ENCODE assay signal across 10 cellular contexts in the genomic region with DNA sequence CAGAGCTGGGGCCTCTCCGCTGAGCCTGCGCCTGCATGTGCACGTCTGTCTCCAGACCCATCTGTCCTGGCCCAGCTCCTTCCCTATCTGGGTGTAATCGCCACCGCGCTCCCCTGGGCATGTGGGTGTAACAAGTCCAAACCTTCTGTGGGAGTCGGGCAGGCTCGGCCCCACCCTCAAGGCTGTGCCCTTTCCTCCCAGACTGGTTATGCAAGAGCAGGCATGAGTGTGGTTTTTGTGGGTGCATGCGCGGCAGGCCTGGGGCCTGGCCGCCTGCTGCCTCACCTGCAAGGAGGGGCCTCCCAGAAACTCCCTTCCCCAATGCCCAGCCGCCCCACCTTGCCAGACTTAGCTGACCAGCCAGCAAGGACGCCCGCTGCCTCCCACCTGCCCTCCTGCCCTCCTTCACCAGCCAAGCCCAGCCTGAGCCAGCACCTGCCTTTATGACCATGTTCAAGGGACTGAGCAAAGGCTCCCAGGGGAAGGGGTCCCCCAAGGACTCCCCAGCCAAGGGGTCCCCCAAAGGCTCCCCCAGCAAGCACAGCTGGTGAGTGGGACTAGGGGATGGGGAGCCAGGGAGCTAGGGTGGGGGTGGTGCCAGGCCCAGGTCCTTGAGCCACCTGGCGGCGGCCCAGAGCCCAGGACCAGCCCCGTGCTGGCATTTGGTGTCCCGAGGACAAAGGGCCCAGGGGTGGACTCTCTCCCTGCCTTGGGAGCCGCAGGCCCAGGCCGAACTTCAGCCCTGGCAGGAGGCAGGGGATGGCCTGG. TPM values are rescaled to one million over a fixed set of nuclear protein-coding genes. Genes with fewer than 3 reads are reported as not detected.
DNase-seq lines count a peak whose midpoint lies in the region; ATAC-seq, FAIRE-seq and TF ChIP-seq lines count a peak whose summit lies in the region.
"Had no signal": no experiment of that assay in that cellular context is flagged by ENCODE, and none has a peak within 500 bp of the region (broad histone marks: within the 10 kb centered on the region; RNA-seq: fewer than 3 reads in every experiment).

A gene (plus strand): TSS at position 342 of the 768 bp plus-strand sequence. CDS start 3,160 bp downstream, outside the sequence.

- no peaks in the 10 kb centered on the region for H3K36me3 Mint-ChIP-seq in GM23338 (ENCODE audit: low read depth)
- no peaks in the 10 kb centered on the region for H3K36me3 Mint-ChIP-seq in activated CD4-positive, alpha-beta T cell treated with anti-CD3 and anti-CD28 coated beads, Interleukin-2, amount 10 ng/mL, durations not matched to agents 7 days and 5 days (ENCODE audit: low read depth)
- H3K36me3 Mint-ChIP-seq: activated naive CD4-positive, alpha-beta T cell treated with anti-CD3 and anti-CD28 coated beads, Interleukin-2, amount 50 U/mL, for 72 hours had no signal

- H3K4me3 ChIP-seq in DND-41 (ENCODE audit: low read depth in 1 of 2, low read length in 2 of 2) (no peak within 1 kb of the TSS), esophagus squamous epithelium (peak within 1 kb of the TSS; percentile 45 to 55 (median 54)), pancreas (no peak within 1 kb of the TSS), GM23338 (no peak within 1 kb of the TSS)

- TF ChIP-seq POLR2A in esophagus squamous epithelium (IDR thresholded peaks at IDR 0.05): peak in 3 of 4 donors; percentile 25 to 55 (median 32)

- H3K27ac ChIP-seq in DND-41 (ENCODE audit: low read length) (no peak within 1 kb of the TSS), esophagus squamous epithelium (peak within 1 kb of the TSS; percentile 79 to 99 (median 97)), pancreas (no peak within 1 kb of the TSS), GM23338 (ENCODE audit: low read depth) (no peak within 1 kb of the TSS)

- no peak for FAIRE-seq in pancreas (lab: Jason Lieb, UNC)

- peaks cover 11% of the 10 kb centered on the region; the same call in 2 of the 3 replicates for H3K4me1 Mint-ChIP-seq in GM23338
- H3K4me1 Mint-ChIP-seq in activated CD4-positive, alpha-beta T cell treated with anti-CD3 and anti-CD28 coated beads, Interleukin-2, amount 10 ng/mL, durations not matched to agents 7 days and 5 days: peaks cover 7% of the 10 kb centered on the region
- H3K4me1 Mint-ChIP-seq: T-helper 17 cell had no signal

- peaks cover 6% of the 10 kb centered on the region for H3K27me3 Mint-ChIP-seq in GM23338 (ENCODE audit: insufficient read depth, low read depth, poor library complexity)
- peaks cover 7% of the 10 kb centered on the region for H3K27me3 Mint-ChIP-seq in activated CD4-positive, alpha-beta T cell treated with anti-CD3 and anti-CD28 coated beads, Interleukin-2, amount 10 ng/mL, durations not matched to agents 7 days and 5 days

- H4K20me1 ChIP-seq in DND-41 (ENCODE audit: insufficient read depth, low read length): no peaks in the 10 kb centered on the region
- no peaks in the 10 kb centered on the region for H4K20me1 ChIP-seq in GM23338 (replicated peaks; ENCODE audit: insufficient read depth)

- H3K27ac Mint-ChIP-seq in GM23338: no peak within 1 kb of the TSS
- no peak within 1 kb of the TSS for H3K27ac Mint-ChIP-seq in activated CD4-positive, alpha-beta T cell treated with anti-CD3 and anti-CD28 coated beads, Interleukin-2, amount 10 ng/mL, durations not matched to agents 7 days and 5 days
- H3K27ac Mint-ChIP-seq: T-helper 17 cell had no signal

- no peak for TF ChIP-seq CTCF in DND-41 (IDR thresholded peaks at IDR 0.05; ENCODE audit: borderline replicate concordance, extremely low read depth, low read length, poor library complexity, severe bottlenecking)
- TF ChIP-seq CTCF in esophagus squamous epithelium (IDR thresholded peaks at IDR 0.05): no peak
- TF ChIP-seq CTCF in pancreas (IDR thresholded peaks at IDR 0.05): no peak
- no peak for TF ChIP-seq CTCF in GM23338 (conservative IDR thresholded peaks at IDR 0.05; ENCODE audit: low read depth in 2 of 2)

- H3K27me3 ChIP-seq in DND-41 (ENCODE audit: insufficient read depth, low read length, poor library complexity) (no peaks in the 10 kb centered on the region), esophagus squamous epithelium (peaks cover 0 to 34% (median 0%) of the 10 kb centered on the region in 4 donors), pancreas (no peaks in the 10 kb centered on the region), GM23338 (ENCODE audit: insufficient read depth) (no peaks in the 10 kb centered on the region)

- H3K4me2 ChIP-seq in DND-41 (ENCODE audit: insufficient read depth, low read length) (no peak within 1 kb of the TSS), GM23338 (no peak within 1 kb of the TSS)

- no peaks in the 10 kb centered on the region for H3F3A ChIP-seq in GM23338 (replicated peaks; ENCODE audit: low read depth)

- no peak within 1 kb of the TSS for H3K9ac ChIP-seq in DND-41 (ENCODE audit: low read depth, low read length)

- ATAC-seq in DND-41 (ENCODE audit: insufficient read depth, low read depth): 0 out of 3 replicates have a peak, but pooled peaks have one; percentile 42
- peak in 3 of 4 donors; percentile 59 to 75 (median 64) for ATAC-seq in pancreas
- no peak for ATAC-seq in GM23338
- ATAC-seq: activated naive CD4-positive, alpha-beta T cell treated with anti-CD3 and anti-CD28 coated beads, Interleukin-2, amount 50 U/mL, for 72 hours; T-helper 17 cell had no signal

- H2AFZ ChIP-seq in DND-41 (ENCODE audit: low read depth, low read length): no peak within 1 kb of the TSS
- no peak within 1 kb of the TSS for H2AFZ ChIP-seq in GM23338

- H3K36me3 ChIP-seq in DND-41 (ENCODE audit: insufficient read depth, low read length) (no peaks in the 10 kb centered on the region), esophagus squamous epithelium (peaks cover 0 to 20% (median 0%) of the 10 kb centered on the region in 3 donors), pancreas (no peaks in the 10 kb centered on the region), GM23338 (ENCODE audit: insufficient read depth) (no peaks in the 10 kb centered on the region)

- H3K4me1 ChIP-seq in DND-41 (ENCODE audit: insufficient read depth, low read length) (no peaks in the 10 kb centered on the region), esophagus squamous epithelium (peaks cover 6 to 46% (median 13%) of the 10 kb centered on the region in 3 donors), pancreas (no peaks in the 10 kb centered on the region), GM23338 (ENCODE audit: insufficient read depth) (no peaks in the 10 kb centered on the region)

- WGBS in esophagus squamous epithelium, 2 donors: 0% methylated on average over 5 of the region's 20 CpGs; no CpG with 5 or more reads in 1 of the 2 donors
- WGBS in pancreas, 2 donors: 65 to 79% methylated on average over 18 to 20 of the region's 20 CpGs

- peaks cover 8% of the 10 kb centered on the region for H3K9me3 Mint-ChIP-seq in GM23338
- H3K9me3 Mint-ChIP-seq in activated CD4-positive, alpha-beta T cell treated with anti-CD3 and anti-CD28 coated beads, Interleukin-2, amount 10 ng/mL, durations not matched to agents 7 days and 5 days: no peaks in the 10 kb centered on the region
- H3K9me3 Mint-ChIP-seq: activated naive CD4-positive, alpha-beta T cell treated with anti-CD3 and anti-CD28 coated beads, Interleukin-2, amount 50 U/mL, for 72 hours had no signal

- no peak within 1 kb of the TSS for H3K4me3 Mint-ChIP-seq in GM23338
- no peak within 1 kb of the TSS for H3K4me3 Mint-ChIP-seq in activated CD4-positive, alpha-beta T cell treated with anti-CD3 and anti-CD28 coated beads, Interleukin-2, amount 10 ng/mL, durations not matched to agents 7 days and 5 days
- H3K4me3 Mint-ChIP-seq: T-helper 17 cell had no signal

- POLR2A ChIA-PET in activated CD4-positive, alpha-beta T cell treated with anti-CD3 and anti-CD28 coated beads, Interleukin-2, amount 10 ng/mL, durations not matched to agents 7 days and 5 days (lab: Charles Lee): no interaction called here

- H3K79me2 ChIP-seq in DND-41 (ENCODE audit: insufficient read depth, low read length): no peaks in the 10 kb centered on the region
- H3K79me2 ChIP-seq in GM23338 (replicated peaks; ENCODE audit: insufficient read depth): no peaks in the 10 kb centered on the region

- H3K9me3 ChIP-seq in DND-41 (ENCODE audit: insufficient read depth, low read length, severe bottlenecking): no peaks in the 10 kb centered on the region
- H3K9me3 ChIP-seq in esophagus squamous epithelium: no peaks in the 10 kb centered on the region
- no peaks in the 10 kb centered on the region for H3K9me3 ChIP-seq in pancreas

- no peaks in the 10 kb centered on the region for H3K9me2 ChIP-seq in GM23338 (ENCODE audit: insufficient read depth)

- CTCF ChIA-PET in activated CD4-positive, alpha-beta T cell treated with anti-CD3 and anti-CD28 coated beads, Interleukin-2, amount 10 ng/mL, durations not matched to agents 7 days and 5 days (lab: Charles Lee): no interaction called here

- DNase-seq in DND-41 (peak; percentile 13), NCI-H82 (lab: John Stamatoyannopoulos, UW) (peak; percentile 94), esophagus squamous epithelium (lab: John Stamatoyannopoulos, UW) (no peak), pancreas (no peak), GM23338 (ENCODE audit: low spot score) (no peak), OCI-M2 (lab: John Stamatoyannopoulos, UW; ENCODE audit: unreplicated experiment) (no peak), AG08395 (ENCODE audit: low spot score) (no peak)
- DNase-seq in activated CD4-positive, alpha-beta T cell treated with anti-CD3 and anti-CD28 coated beads, Interleukin-2, amount 10 ng/mL, durations not matched to agents 7 days and 5 days: no peak
- DNase-seq: T-helper 17 cell had no signal

- intact Hi-C loops in esophagus squamous epithelium (cut with DNase I): no loop called here
- intact Hi-C loops in pancreas (cut with DNase I): no loop called here

TF ChIP-seq in GM23338, 12 proteins besides CTCF, POLR2A, EP300 and RAD21 (continues in another document):
- TF ChIP-seq NANOG (IDR thresholded peaks at IDR 0.05; ENCODE audit: borderline replicate concordance): no peak

RNA-seq across cellular contexts. Expression of the gene that starts here (rescaled TPM):
- total RNA-seq in esophagus squamous epithelium (10 to 100 TPM in 2 of 4 donors, 1 to 10 TPM in 2; 5.9 to 15.4 (median 10.2) TPM), pancreas (not detected)
- polyA plus RNA-seq in pancreas (under 1 TPM in 1 of 2 donors, not detected in 1; 0.09 TPM), GM23338 (2016; fragmentation: Nextera tagmentation; extraction: Ambion mirVana) (0.18 and 0.56 TPM in 2 replicates)
- total RNA-seq in GM23338 (2014; rRNA removed; shearing (Covaris generic)): 0.12 and 0.42 TPM in 2 replicates
- total RNA-seq in activated CD4-positive, alpha-beta T cell treated with anti-CD3 and anti-CD28 coated beads, Interleukin-2, amount 10 ng/mL, durations not matched to agents 7 days and 5 days: not detected
- total RNA-seq: T-helper 17 cell had no signal

Comparison
In these comparisons a context has a peak if more than half of its experiments do, and no peak if none do; other contexts are left out.
1. Peak in ATAC-seq in pancreas; RNA of the gene not detected or under 1 TPM.
2. DNase-seq: peak in DND-41 (single experiment) and NCI-H82 (single experiment); none in esophagus squamous epithelium (single experiment), pancreas (0 of 6), GM23338 (single experiment), OCI-M2 (single experiment), AG08395 (single experiment) and activated CD4-positive, alpha-beta T cell treated with anti-CD3 and anti-CD28 coated beads, Interleukin-2, amount 10 ng/mL, durations not matched to agents 7 days and 5 days (single experiment).
3. H3K27ac ChIP-seq: peak in esophagus squamous epithelium (4 of 4); none in DND-41 (single experiment), pancreas (0 of 4) and GM23338 (single experiment).
4. H3K4me3 ChIP-seq: peak in esophagus squamous epithelium (4 of 4); none in DND-41 (0 of 2), pancreas (0 of 4) and GM23338 (single experiment).